In the genomic region with DNA sequence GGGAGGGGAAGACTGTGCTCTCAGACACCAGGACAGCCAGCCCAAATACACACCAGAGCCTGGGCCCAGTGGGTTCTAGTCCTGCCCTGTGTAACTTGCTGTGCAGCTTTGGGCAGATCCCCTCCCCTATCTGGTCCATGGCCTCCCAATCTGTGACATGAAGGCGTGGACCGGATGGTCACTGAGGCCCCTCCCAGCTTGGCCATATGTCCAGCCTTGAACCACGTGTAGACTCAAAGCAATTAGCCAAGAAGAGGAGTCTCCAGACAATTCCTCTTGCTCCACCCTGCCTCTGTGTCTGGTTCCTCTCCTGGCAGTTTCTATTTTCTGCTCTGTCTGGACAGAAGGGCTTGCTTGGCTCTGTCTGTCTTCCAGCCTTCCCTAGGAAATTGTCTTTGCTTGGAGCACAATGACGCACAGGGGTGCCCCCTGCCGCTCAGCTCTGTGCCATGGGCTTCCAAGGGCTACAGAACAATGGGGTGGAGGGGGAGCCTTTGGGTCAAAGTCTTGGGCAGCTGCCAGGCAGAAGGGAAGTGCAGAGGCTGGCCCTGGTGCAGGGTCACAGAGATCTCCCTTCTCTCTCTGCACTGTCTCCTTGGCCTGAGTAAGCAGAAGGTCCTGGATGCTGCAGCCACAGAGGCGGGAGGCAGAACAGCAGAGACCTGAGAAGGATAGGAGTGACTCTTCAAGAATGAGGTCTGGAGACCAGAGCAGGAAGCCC, we compare ENCODE assay signal across 1 cellular context.
TF ChIP-seq lines count a peak whose summit lies in the region.

No MANE protein-coding gene starts in this region.

TF ChIP-seq in GM23338, 12 proteins besides CTCF, POLR2A, EP300 and RAD21 (continued from another document):
- TF ChIP-seq, protein P1, sequence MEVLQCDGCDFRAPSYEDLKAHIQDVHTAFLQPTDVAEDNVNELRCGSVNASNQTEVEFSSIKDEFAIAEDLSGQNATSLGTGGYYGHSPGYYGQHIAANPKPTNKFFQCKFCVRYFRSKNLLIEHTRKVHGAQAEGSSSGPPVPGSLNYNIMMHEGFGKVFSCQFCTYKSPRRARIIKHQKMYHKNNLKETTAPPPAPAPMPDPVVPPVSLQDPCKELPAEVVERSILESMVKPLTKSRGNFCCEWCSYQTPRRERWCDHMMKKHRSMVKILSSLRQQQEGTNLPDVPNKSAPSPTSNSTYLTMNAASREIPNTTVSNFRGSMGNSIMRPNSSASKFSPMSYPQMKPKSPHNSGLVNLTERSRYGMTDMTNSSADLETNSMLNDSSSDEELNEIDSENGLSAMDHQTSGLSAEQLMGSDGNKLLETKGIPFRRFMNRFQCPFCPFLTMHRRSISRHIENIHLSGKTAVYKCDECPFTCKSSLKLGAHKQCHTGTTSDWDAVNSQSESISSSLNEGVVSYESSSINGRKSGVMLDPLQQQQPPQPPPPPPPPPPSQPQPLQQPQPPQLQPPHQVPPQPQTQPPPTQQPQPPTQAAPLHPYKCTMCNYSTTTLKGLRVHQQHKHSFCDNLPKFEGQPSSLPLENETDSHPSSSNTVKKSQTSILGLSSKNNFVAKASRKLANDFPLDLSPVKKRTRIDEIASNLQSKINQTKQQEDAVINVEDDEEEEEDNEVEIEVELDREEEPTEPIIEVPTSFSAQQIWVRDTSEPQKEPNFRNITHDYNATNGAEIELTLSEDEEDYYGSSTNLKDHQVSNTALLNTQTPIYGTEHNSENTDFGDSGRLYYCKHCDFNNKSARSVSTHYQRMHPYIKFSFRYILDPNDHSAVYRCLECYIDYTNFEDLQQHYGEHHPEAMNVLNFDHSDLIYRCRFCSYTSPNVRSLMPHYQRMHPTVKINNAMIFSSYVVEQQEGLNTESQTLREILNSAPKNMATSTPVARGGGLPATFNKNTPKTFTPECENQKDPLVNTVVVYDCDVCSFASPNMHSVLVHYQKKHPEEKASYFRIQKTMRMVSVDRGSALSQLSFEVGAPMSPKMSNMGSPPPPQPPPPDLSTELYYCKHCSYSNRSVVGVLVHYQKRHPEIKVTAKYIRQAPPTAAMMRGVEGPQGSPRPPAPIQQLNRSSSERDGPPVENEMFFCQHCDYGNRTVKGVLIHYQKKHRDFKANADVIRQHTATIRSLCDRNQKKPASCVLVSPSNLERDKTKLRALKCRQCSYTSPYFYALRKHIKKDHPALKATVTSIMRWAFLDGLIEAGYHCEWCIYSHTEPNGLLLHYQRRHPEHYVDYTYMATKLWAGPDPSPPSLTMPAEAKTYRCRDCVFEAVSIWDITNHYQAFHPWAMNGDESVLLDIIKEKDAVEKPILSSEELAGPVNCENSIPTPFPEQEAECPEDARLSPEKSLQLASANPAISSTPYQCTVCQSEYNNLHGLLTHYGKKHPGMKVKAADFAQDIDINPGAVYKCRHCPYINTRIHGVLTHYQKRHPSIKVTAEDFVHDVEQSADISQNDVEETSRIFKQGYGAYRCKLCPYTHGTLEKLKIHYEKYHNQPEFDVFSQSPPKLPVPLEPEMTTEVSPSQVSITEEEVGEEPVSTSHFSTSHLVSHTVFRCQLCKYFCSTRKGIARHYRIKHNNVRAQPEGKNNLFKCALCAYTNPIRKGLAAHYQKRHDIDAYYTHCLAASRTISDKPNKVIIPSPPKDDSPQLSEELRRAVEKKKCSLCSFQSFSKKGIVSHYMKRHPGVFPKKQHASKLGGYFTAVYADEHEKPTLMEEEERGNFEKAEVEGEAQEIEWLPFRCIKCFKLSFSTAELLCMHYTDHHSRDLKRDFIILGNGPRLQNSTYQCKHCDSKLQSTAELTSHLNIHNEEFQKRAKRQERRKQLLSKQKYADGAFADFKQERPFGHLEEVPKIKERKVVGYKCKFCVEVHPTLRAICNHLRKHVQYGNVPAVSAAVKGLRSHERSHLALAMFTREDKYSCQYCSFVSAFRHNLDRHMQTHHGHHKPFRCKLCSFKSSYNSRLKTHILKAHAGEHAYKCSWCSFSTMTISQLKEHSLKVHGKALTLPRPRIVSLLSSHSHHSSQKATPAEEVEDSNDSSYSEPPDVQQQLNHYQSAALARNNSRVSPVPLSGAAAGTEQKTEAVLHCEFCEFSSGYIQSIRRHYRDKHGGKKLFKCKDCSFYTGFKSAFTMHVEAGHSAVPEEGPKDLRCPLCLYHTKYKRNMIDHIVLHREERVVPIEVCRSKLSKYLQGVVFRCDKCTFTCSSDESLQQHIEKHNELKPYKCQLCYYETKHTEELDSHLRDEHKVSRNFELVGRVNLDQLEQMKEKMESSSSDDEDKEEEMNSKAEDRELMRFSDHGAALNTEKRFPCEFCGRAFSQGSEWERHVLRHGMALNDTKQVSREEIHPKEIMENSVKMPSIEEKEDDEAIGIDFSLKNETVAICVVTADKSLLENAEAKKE (CRISPR knock-in tag; IDR thresholded peaks at IDR 0.05), result no peak
- TF ChIP-seq POLR2AphosphoS5 (IDR thresholded peaks at IDR 0.05; ENCODE audit: low read depth) (no peak), ETS1 (IDR thresholded peaks at IDR 0.05) (no peak), ZNF114 (CRISPR knock-in tag; IDR thresholded peaks at IDR 0.05) (no peak), EZH2 (IDR thresholded peaks at IDR 0.05; ENCODE audit: low read depth, unreplicated experiment) (no peak), EZH2phosphoT487 (IDR thresholded peaks at IDR 0.05; ENCODE audit: unreplicated experiment) (no peak)
TF ChIP-seq in GM23338: peak in this region for 0.
